8 cellular contexts compared by ENCODE assay signal in the genomic region with DNA sequence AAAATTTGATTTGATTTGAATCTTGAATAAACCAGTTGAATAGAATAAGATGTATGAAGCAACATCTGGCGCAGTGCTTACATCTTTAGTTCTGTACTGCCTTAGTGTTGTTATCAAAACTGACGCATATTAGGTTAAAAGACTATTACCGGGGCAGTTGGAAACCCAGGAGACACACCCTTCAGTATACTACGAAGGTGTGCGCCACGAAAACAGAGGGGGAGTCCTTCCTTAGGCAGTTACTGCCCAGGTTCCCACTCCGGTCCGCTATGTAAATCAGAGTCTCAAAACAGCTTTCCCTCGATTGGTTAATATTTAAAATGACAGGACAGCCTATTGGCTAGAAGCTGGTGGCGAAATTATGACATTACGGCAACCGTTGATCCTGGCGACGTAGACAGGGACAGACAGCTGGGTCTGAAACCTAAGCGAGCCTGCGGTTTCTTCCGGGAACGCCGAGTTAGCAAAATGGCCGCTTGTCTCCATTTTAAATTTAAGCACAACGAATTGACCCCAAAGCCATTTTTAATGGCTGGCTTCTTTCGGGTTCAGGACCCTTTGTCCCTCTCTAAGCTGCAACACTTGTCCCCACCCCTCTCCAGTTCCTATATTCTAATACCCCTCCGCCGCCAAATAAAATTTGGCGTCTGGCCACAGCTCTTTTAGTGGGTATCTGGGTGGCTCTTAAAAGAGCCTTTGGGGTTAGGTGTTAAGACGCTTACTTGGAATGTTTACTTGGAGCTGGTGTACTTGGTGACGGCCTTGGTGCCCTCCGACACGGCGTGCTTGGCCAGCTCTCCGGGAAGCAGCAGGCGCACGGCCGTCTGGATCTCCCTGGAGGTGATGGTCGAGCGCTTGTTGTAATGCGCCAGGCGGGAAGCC. TPM values are rescaled to one million over a fixed set of nuclear protein-coding genes. Genes with fewer than 3 reads are reported as not detected.
DNase-seq lines count a peak whose midpoint lies in the region; ATAC-seq and TF ChIP-seq lines count a peak whose summit lies in the region.

No MANE protein-coding gene starts in this region.

- peak overlapping the region; percentile 86 for H3K27ac ChIP-seq in naive thymus-derived CD4-positive, alpha-beta T cell (ENCODE audit: low read depth, low read length)

- no peaks in the 10 kb centered on the region for H3K27me3 ChIP-seq in naive thymus-derived CD4-positive, alpha-beta T cell (ENCODE audit: control insufficient read depth in 2 of 2, insufficient read depth in 2 of 2, low read length in 2 of 2)

- peaks cover 0 to 13% (median 0%) of the 10 kb centered on the region in 3 experiments for H3K36me3 ChIP-seq in naive thymus-derived CD4-positive, alpha-beta T cell (ENCODE audit: control insufficient read depth in 2 of 3, insufficient read depth in 3 of 3, low read length in 3 of 3)

- POLR2A ChIA-PET in naive thymus-derived CD4-positive, alpha-beta T cell (lab: Charles Lee): interaction anchor here (0.5 to 12.4 kb wide), 60 partner anchors 9 to 1770 kb away, joined by 3 to 2532 read pairs (median 12); a partner anchor contains a TSS

- no peaks in the 10 kb centered on the region for H3K9me3 Mint-ChIP-seq in activated T-helper 2 cell treated with anti-CD3 and anti-CD28 coated beads, Interferon-gamma antibody, Interleukin-2, Interleukin-4, amounts not matched to agents 10 μg/mL and 5 μg/mL and 100 μg/mL, durations not matched to agents 14 hours and 24 hours and 36 hours
- peaks cover 0 to 30% (median 0%) of the 10 kb centered on the region in 11 donors for H3K9me3 Mint-ChIP-seq in naive thymus-derived CD4-positive, alpha-beta T cell
- H3K9me3 Mint-ChIP-seq in stimulated activated memory B cell treated with anti-CD40 and anti-IgM and Interleukin-4, amounts not matched to agents 10 μg/mL and 1 μg/mL and 100 μg/mL, for 72 hours: peaks cover 7% of the 10 kb centered on the region

- no peaks in the 10 kb centered on the region for H3K9me3 ChIP-seq in naive thymus-derived CD4-positive, alpha-beta T cell (ENCODE audit: control insufficient read depth in 2 of 3, low read length in 3 of 3)

- H3K4me3 ChIP-seq in LNCaP clone FGC (ENCODE audit: low read depth, low read length) (peak overlapping the region; percentile 100), fibroblast of mammary gland (ENCODE audit: control insufficient read depth, low read depth, low read length) (peak overlapping the region; percentile 100)
- H3K4me3 ChIP-seq in naive thymus-derived CD4-positive, alpha-beta T cell (ENCODE audit: low read length): peak overlapping the region; percentile 94

- H3K27ac Mint-ChIP-seq in activated T-helper 2 cell treated with anti-CD3 and anti-CD28 coated beads, Interferon-gamma antibody, Interleukin-2, Interleukin-4, amounts not matched to agents 10 μg/mL and 5 μg/mL and 100 μg/mL, durations not matched to agents 14 hours and 24 hours and 36 hours: peak overlapping the region; percentile 99
- peak overlapping the region; percentile 97 to 100 (median 99) for H3K27ac Mint-ChIP-seq in naive thymus-derived CD4-positive, alpha-beta T cell
- H3K27ac Mint-ChIP-seq in stimulated activated memory B cell treated with anti-CD40 and anti-IgM and Interleukin-4, amounts not matched to agents 10 μg/mL and 1 μg/mL and 100 μg/mL, for 72 hours: peak overlapping the region; percentile 100

- DNase-seq in Daoy (ENCODE audit: low read depth): peak; percentile 98
- DNase-seq in GOT3 (lab: John Stamatoyannopoulos, UW): peak; percentile 24
- peak; percentile 99 for DNase-seq in LNCaP clone FGC (ENCODE audit: low read depth)
- DNase-seq in RPMI8226: peak; percentile 99
- peak; percentile 91 for DNase-seq in activated T-helper 2 cell treated with anti-CD3 and anti-CD28 coated beads, Interferon-gamma antibody, Interleukin-2, Interleukin-4, amounts not matched to agents 10 μg/mL and 5 μg/mL and 100 μg/mL, durations not matched to agents 14 hours and 24 hours and 36 hours (ENCODE audit: low spot score)
- DNase-seq in fibroblast of mammary gland (ENCODE audit: low read depth): peak; percentile 99
- peak; percentile 68 to 99 (median 96) for DNase-seq in naive thymus-derived CD4-positive, alpha-beta T cell

- ATAC-seq in naive thymus-derived CD4-positive, alpha-beta T cell: peak; percentile 78
- peak; percentile 88 for ATAC-seq in stimulated activated memory B cell treated with anti-CD40 and anti-IgM and Interleukin-4, amounts not matched to agents 10 μg/mL and 1 μg/mL and 100 μg/mL, for 72 hours

- peak overlapping the region; percentile 100 for H3K4me3 Mint-ChIP-seq in activated T-helper 2 cell treated with anti-CD3 and anti-CD28 coated beads, Interferon-gamma antibody, Interleukin-2, Interleukin-4, amounts not matched to agents 10 μg/mL and 5 μg/mL and 100 μg/mL, durations not matched to agents 14 hours and 24 hours and 36 hours (ENCODE audit: low read depth)
- H3K4me3 Mint-ChIP-seq in naive thymus-derived CD4-positive, alpha-beta T cell: peak overlapping the region; percentile 92 to 100 (median 98)
- peak overlapping the region; percentile 96 for H3K4me3 Mint-ChIP-seq in stimulated activated memory B cell treated with anti-CD40 and anti-IgM and Interleukin-4, amounts not matched to agents 10 μg/mL and 1 μg/mL and 100 μg/mL, for 72 hours

- peaks cover 18 to 23% of the 10 kb centered on the region in 2 donors for H3K4me1 ChIP-seq in naive thymus-derived CD4-positive, alpha-beta T cell (ENCODE audit: control insufficient read depth in 2 of 2, insufficient read depth in 2 of 2, low read length in 2 of 2)

- peaks cover 22% of the 10 kb centered on the region for H3K36me3 Mint-ChIP-seq in activated T-helper 2 cell treated with anti-CD3 and anti-CD28 coated beads, Interferon-gamma antibody, Interleukin-2, Interleukin-4, amounts not matched to agents 10 μg/mL and 5 μg/mL and 100 μg/mL, durations not matched to agents 14 hours and 24 hours and 36 hours (ENCODE audit: low read depth)
- peaks cover 8 to 40% (median 17%) of the 10 kb centered on the region in 5 donors for H3K36me3 Mint-ChIP-seq in naive thymus-derived CD4-positive, alpha-beta T cell
- peaks cover 48% of the 10 kb centered on the region for H3K36me3 Mint-ChIP-seq in stimulated activated memory B cell treated with anti-CD40 and anti-IgM and Interleukin-4, amounts not matched to agents 10 μg/mL and 1 μg/mL and 100 μg/mL, for 72 hours

- intact Hi-C loops in activated T-helper 2 cell treated with anti-CD3 and anti-CD28 coated beads, Interferon-gamma antibody, Interleukin-2, Interleukin-4, amounts not matched to agents 10 μg/mL and 5 μg/mL and 100 μg/mL, durations not matched to agents 14 hours and 24 hours and 36 hours (cut with micrococcal nuclease): loop anchor here (1.0 to 5.0 kb wide), 8 partner anchors 20 to 1010 kb away; a partner anchor contains a TSS
- intact Hi-C loops in naive thymus-derived CD4-positive, alpha-beta T cell (cut with micrococcal nuclease): loop anchor here (1.0 to 5.0 kb wide), 19 partner anchors 19 to 1770 kb away; a partner anchor contains a TSS

- H3K4me1 Mint-ChIP-seq in activated T-helper 2 cell treated with anti-CD3 and anti-CD28 coated beads, Interferon-gamma antibody, Interleukin-2, Interleukin-4, amounts not matched to agents 10 μg/mL and 5 μg/mL and 100 μg/mL, durations not matched to agents 14 hours and 24 hours and 36 hours (ENCODE audit: low read depth): peaks cover 42% of the 10 kb centered on the region
- H3K4me1 Mint-ChIP-seq in naive thymus-derived CD4-positive, alpha-beta T cell: peaks cover 22 to 54% (median 30%) of the 10 kb centered on the region in 7 donors
- peaks cover 37% of the 10 kb centered on the region for H3K4me1 Mint-ChIP-seq in stimulated activated memory B cell treated with anti-CD40 and anti-IgM and Interleukin-4, amounts not matched to agents 10 μg/mL and 1 μg/mL and 100 μg/mL, for 72 hours

- no peaks in the 10 kb centered on the region for H3K27me3 Mint-ChIP-seq in activated T-helper 2 cell treated with anti-CD3 and anti-CD28 coated beads, Interferon-gamma antibody, Interleukin-2, Interleukin-4, amounts not matched to agents 10 μg/mL and 5 μg/mL and 100 μg/mL, durations not matched to agents 14 hours and 24 hours and 36 hours (ENCODE audit: low read depth)
- H3K27me3 Mint-ChIP-seq in naive thymus-derived CD4-positive, alpha-beta T cell: peaks cover 0 to 21% (median 0%) of the 10 kb centered on the region in 5 donors
- no peaks in the 10 kb centered on the region for H3K27me3 Mint-ChIP-seq in stimulated activated memory B cell treated with anti-CD40 and anti-IgM and Interleukin-4, amounts not matched to agents 10 μg/mL and 1 μg/mL and 100 μg/mL, for 72 hours

- CTCF ChIA-PET in naive thymus-derived CD4-positive, alpha-beta T cell (lab: Charles Lee): interaction anchor here (0.9 to 4.8 kb wide), 10 partner anchors 19 to 97 kb away, joined by 3 to 70 read pairs (median 4); a partner anchor contains a TSS

- TF ChIP-seq CTCF in LNCaP clone FGC (IDR thresholded peaks at IDR 0.05; ENCODE audit: control insufficient read depth, extremely low read depth, insufficient read depth) (no peak), fibroblast of mammary gland (conservative IDR thresholded peaks at IDR 0.05; ENCODE audit: control insufficient read depth, insufficient read depth, low read depth, low read length) (no peak)

RNA-seq across cellular contexts. Expression of a gene that starts 35.8 kb away (rescaled TPM):
- total RNA-seq in Daoy (2014; rRNA removed; shearing (Covaris generic)): 1.5 and 2.0 TPM in 2 replicates
- 0.32 and 0.39 TPM in 2 replicates for total RNA-seq in activated T-helper 2 cell treated with anti-CD3 and anti-CD28 coated beads, Interferon-gamma antibody, Interleukin-2, Interleukin-4, amounts not matched to agents 10 μg/mL and 5 μg/mL and 100 μg/mL, durations not matched to agents 14 hours and 24 hours and 36 hours
- total RNA-seq in naive thymus-derived CD4-positive, alpha-beta T cell: 1 to 10 TPM; 1.5 to 4.6 (median 2.5) TPM
- under 1 TPM; 0.65 to 0.85 TPM for polyA plus RNA-seq in naive thymus-derived CD4-positive, alpha-beta T cell

Comparison
In these comparisons a context has a peak if more than half of its experiments do, and no peak if none do; other contexts are left out.
1. Peak in every context shown above with its lines: DNase-seq, ATAC-seq, H3K4me3 ChIP-seq and H3K27ac ChIP-seq.
2. DNase-seq: peak in every context shown above with its lines; median percentile 99 in LNCaP clone FGC; 99 in RPMI8226; 99 in fibroblast of mammary gland; 98 in Daoy; 96 in naive thymus-derived CD4-positive, alpha-beta T cell; 91 in activated T-helper 2 cell treated with anti-CD3 and anti-CD28 coated beads, Interferon-gamma antibody, Interleukin-2, Interleukin-4, amounts not matched to agents 10 μg/mL and 5 μg/mL and 100 μg/mL, durations not matched to agents 14 hours and 24 hours and 36 hours; 24 in GOT3.